ENCODE assay signal across 18 cellular contexts in genomic region chr13:23081246-23081645, GRCh38.
"Had no signal": no experiment of that assay in that cellular context is flagged by ENCODE, and none has a peak within 500 bp of the region (broad histone marks: within the 10 kb centered on the region; RNA-seq: fewer than 3 reads in every experiment).

No MANE protein-coding gene starts in this region.

- H3K4me1 Mint-ChIP-seq: activated T-helper 17 cell treated with anti-CD3 and anti-CD28 coated beads, Interleukin-2, amount 50 U/mL, for 72 hours; neural progenitor cell; stimulated activated naive B cell treated with anti-CD40 and anti-IgM and Interleukin-4, amounts not matched to agents 10 μg/mL and 1 μg/mL and 100 μg/mL, for 72 hours had no signal

- ATAC-seq: activated CD4-positive, CD25-positive, alpha-beta regulatory T cell treated with anti-CD3 and anti-CD28 coated beads, Interleukin-2, amount 50 U/mL, for 24 hours; activated T-helper 17 cell treated with anti-CD3 and anti-CD28 coated beads, Interleukin-2, amount 50 U/mL, for 72 hours; stimulated activated naive B cell treated with anti-CD40 and anti-IgM and Interleukin-4, amounts not matched to agents 10 μg/mL and 1 μg/mL and 100 μg/mL, for 72 hours had no signal

- H3K4me3 Mint-ChIP-seq: activated T-helper 17 cell treated with anti-CD3 and anti-CD28 coated beads, Interleukin-2, amount 50 U/mL, for 72 hours; dendritic cell treated with granulocyte-macrophage colony-stimulating factor and Interleukin-4, amounts not matched to agents 40 ng/mL and 50 ng/mL, for 4 days; neural progenitor cell; stimulated activated naive B cell treated with anti-CD40 and anti-IgM and Interleukin-4, amounts not matched to agents 10 μg/mL and 1 μg/mL and 100 μg/mL, for 72 hours had no signal

- H3K27ac ChIP-seq: hepatocyte, neural progenitor cell, ovary, transverse colon, vagina had no signal

- H3K27ac Mint-ChIP-seq: activated T-helper 17 cell treated with anti-CD3 and anti-CD28 coated beads, Interleukin-2, amount 50 U/mL, for 72 hours; dendritic cell treated with granulocyte-macrophage colony-stimulating factor and Interleukin-4, amounts not matched to agents 40 ng/mL and 50 ng/mL, for 4 days; stimulated activated naive B cell treated with anti-CD40 and anti-IgM and Interleukin-4, amounts not matched to agents 10 μg/mL and 1 μg/mL and 100 μg/mL, for 72 hours had no signal

- H3K4me3 ChIP-seq: hepatocyte, neural progenitor cell, ovary, transverse colon, vagina had no signal

- DNase-seq: activated CD4-positive, alpha-beta T cell treated with anti-CD3 and anti-CD28 coated beads, Interleukin-2, amount 50 U/mL, for 4 hours; activated naive CD4-positive, alpha-beta T cell treated with Interleukin-2 at 50 U/mL for 16 hours; activated T-cell treated with anti-CD3 and anti-CD28 coated beads for 4 hours; effector memory CD4-positive, alpha-beta T cell; islet precursor cell; midbrain; ovary; stimulated activated CD4-positive, alpha-beta T cell treated with anti-CD3 and anti-CD28 coated beads, Interleukin-4, amount 100 ng/mL, for 1 hour; stimulated activated naive B cell treated with anti-CD40 and anti-IgM and Interleukin-4, amounts not matched to agents 10 μg/mL and 1 μg/mL and 100 μg/mL, for 72 hours; substantia nigra; T-helper 9 cell; transverse colon had no signal

- H3K9me3 Mint-ChIP-seq: activated T-helper 17 cell treated with anti-CD3 and anti-CD28 coated beads, Interleukin-2, amount 50 U/mL, for 72 hours had no signal

- H3K36me3 Mint-ChIP-seq: neural progenitor cell; stimulated activated naive B cell treated with anti-CD40 and anti-IgM and Interleukin-4, amounts not matched to agents 10 μg/mL and 1 μg/mL and 100 μg/mL, for 72 hours had no signal

- H3K27me3 Mint-ChIP-seq: activated T-helper 17 cell treated with anti-CD3 and anti-CD28 coated beads, Interleukin-2, amount 50 U/mL, for 72 hours; dendritic cell treated with granulocyte-macrophage colony-stimulating factor and Interleukin-4, amounts not matched to agents 40 ng/mL and 50 ng/mL, for 4 days had no signal
